14 cellular contexts compared by ENCODE assay signal in the genomic region with DNA sequence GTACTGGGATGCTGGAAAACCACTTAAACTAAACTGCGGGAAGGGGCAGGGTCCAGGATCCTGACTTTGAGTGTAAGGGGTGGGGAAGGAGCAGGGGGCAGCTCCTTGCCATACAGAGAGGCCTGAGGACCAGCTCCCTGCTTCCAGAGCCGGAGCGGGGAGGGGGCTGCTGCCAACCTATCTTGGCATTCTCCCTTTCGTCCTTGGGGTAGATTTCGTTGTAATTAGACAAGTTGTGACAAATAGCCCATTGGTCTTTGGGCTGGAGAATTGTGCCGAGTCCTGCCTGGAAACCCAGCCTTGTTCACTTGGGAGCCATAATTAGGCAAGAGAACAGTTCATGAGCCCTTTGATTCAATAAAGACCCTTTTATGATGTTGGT.
"Had no signal": no experiment of that assay in that cellular context is flagged by ENCODE, and none has a peak within 500 bp of the region (broad histone marks: within the 10 kb centered on the region; RNA-seq: fewer than 3 reads in every experiment).

No MANE protein-coding gene starts in this region.

- H3K4me1 ChIP-seq: parathyroid adenoma had no signal

- H3K27me3 ChIP-seq: heart left ventricle had no signal

- H3K4me3 ChIP-seq: heart left ventricle had no signal

- H3K27ac ChIP-seq: parathyroid adenoma had no signal

- H3K79me2 ChIP-seq: parathyroid adenoma had no signal

- H3K9me3 ChIP-seq: heart left ventricle had no signal

- ATAC-seq: heart left ventricle; stimulated activated effector memory CD8-positive, alpha-beta T cell treated with anti-CD3 and anti-CD28 coated beads, Interleukin-12 subunit alpha, Interleukin-12 subunit beta, amount 100 ng/mL, for 72 hours had no signal

- H3K9ac ChIP-seq: parathyroid adenoma had no signal

- H3K36me3 Mint-ChIP-seq: activated CD4-positive, alpha-beta memory T cell treated with anti-CD3 and anti-CD28 coated beads for 36 hours; activated naive CD8-positive, alpha-beta T cell; stimulated activated effector memory CD8-positive, alpha-beta T cell treated with anti-CD3 and anti-CD28 coated beads, Interleukin-12 subunit alpha, Interleukin-12 subunit beta, amount 100 ng/mL, for 72 hours; type B pancreatic cell had no signal

- DNase-seq: activated CD4-positive, alpha-beta memory T cell treated with anti-CD3 and anti-CD28 coated beads for 36 hours; activated CD4-positive, alpha-beta T cell treated with anti-CD3 and anti-CD28 coated beads for 1 hour; activated gamma-delta T cell; activated T-cell treated with anti-CD3 and anti-CD28 coated beads, Interleukin-2, amount 50 U/mL, for 48 hours; foreskin melanocyte; heart left ventricle; mesendoderm; nephron progenitor cell; small intestine; T1000 had no signal

- H3K27me3 Mint-ChIP-seq: activated naive CD8-positive, alpha-beta T cell; type B pancreatic cell had no signal

- H3K9me3 Mint-ChIP-seq: activated CD4-positive, alpha-beta memory T cell treated with anti-CD3 and anti-CD28 coated beads for 36 hours; nephron progenitor cell; stimulated activated effector memory CD8-positive, alpha-beta T cell treated with anti-CD3 and anti-CD28 coated beads, Interleukin-12 subunit alpha, Interleukin-12 subunit beta, amount 100 ng/mL, for 72 hours; type B pancreatic cell had no signal

- H3K27ac Mint-ChIP-seq: activated CD4-positive, alpha-beta memory T cell treated with anti-CD3 and anti-CD28 coated beads for 36 hours; activated naive CD8-positive, alpha-beta T cell; nephron progenitor cell; stimulated activated effector memory CD8-positive, alpha-beta T cell treated with anti-CD3 and anti-CD28 coated beads, Interleukin-12 subunit alpha, Interleukin-12 subunit beta, amount 100 ng/mL, for 72 hours; type B pancreatic cell had no signal

- H2AFZ ChIP-seq: parathyroid adenoma had no signal

- FAIRE-seq: small intestine had no signal

- H3K4me3 Mint-ChIP-seq: activated CD4-positive, alpha-beta memory T cell treated with anti-CD3 and anti-CD28 coated beads for 36 hours; activated naive CD8-positive, alpha-beta T cell; nephron progenitor cell; stimulated activated effector memory CD8-positive, alpha-beta T cell treated with anti-CD3 and anti-CD28 coated beads, Interleukin-12 subunit alpha, Interleukin-12 subunit beta, amount 100 ng/mL, for 72 hours; type B pancreatic cell had no signal
